8 cellular contexts compared by ENCODE assay signal in the genomic region with DNA sequence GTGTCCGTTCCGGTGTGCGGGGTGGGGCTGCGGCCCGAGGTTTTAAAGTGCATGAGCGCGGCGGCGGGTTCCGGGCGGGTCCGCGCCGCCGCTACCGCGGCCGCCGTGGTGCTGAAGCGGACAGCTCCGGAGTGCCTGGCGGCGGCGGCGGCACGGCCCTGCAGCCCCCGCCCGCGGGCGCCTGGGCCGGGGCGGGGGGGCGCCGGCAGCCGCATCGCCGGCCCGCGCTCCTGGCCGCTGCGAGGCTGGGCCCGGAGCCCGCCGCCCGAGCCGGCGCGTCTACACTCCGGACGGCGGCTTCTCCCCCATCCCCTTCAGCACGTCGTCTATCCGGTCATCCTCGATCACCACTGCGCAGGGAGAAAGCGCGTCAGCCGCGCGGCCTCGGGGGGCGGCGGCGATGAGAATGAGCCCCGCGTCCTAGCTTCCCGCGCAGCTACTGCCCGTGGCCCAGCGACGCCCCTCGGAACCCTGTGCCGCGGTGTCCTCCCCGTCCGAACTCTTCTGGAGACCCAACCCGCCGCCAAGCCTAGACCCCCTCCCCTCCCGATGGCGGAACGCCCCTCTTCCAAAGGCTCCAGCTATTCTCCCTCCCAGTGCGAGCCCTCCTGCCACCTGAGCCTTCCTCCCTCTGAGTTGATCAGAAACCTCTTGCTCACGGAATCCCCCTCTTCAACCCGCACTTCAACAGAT. TPM values are rescaled to one million over a fixed set of nuclear protein-coding genes. Genes with fewer than 3 reads are reported as not detected.
DNase-seq lines count a peak whose midpoint lies in the region; ATAC-seq, FAIRE-seq and TF ChIP-seq lines count a peak whose summit lies in the region.

No MANE protein-coding gene starts in this region.

- H3K27ac ChIP-seq in KMS-11 = no peak overlapping the region
- H3K27ac ChIP-seq in naive thymus-derived CD4-positive, alpha-beta T cell (ENCODE audit: low read depth, low read length) = no peak overlapping the region

- peaks cover 0 to 15% (median 5%) of the 10 kb centered on the region in 5 donors for H3K36me3 Mint-ChIP-seq in naive thymus-derived CD4-positive, alpha-beta T cell

- H3K9ac ChIP-seq in KMS-11 = no peak overlapping the region

- H3K36me3 ChIP-seq in KMS-11 (ENCODE audit: insufficient read depth) = no peaks in the 10 kb centered on the region
- no peaks in the 10 kb centered on the region for H3K36me3 ChIP-seq in naive thymus-derived CD4-positive, alpha-beta T cell (ENCODE audit: control insufficient read depth in 2 of 3, insufficient read depth in 3 of 3, low read length in 3 of 3)

- TF ChIP-seq CTCF in KMS-11 (conservative IDR thresholded peaks at IDR 0.05; ENCODE audit: low read depth, low read length) (no peak), D721Med (IDR thresholded peaks at IDR 0.05; ENCODE audit: insufficient read depth, missing control alignments) (no peak)

- H4K20me1 ChIP-seq in KMS-11 (ENCODE audit: insufficient read depth) = no peaks in the 10 kb centered on the region

- H3K4me2 ChIP-seq in KMS-11 = peak overlapping the region; percentile 97

- H2AFZ ChIP-seq in KMS-11 (ENCODE audit: low read depth) = 0 out of 2 replicates have a peak overlapping the region, but pooled peaks have one; percentile 66

- peak overlapping the region in 1 of 9 donors; percentile 10 for H3K27ac Mint-ChIP-seq in naive thymus-derived CD4-positive, alpha-beta T cell

- peaks cover 19 to 27% (median 21%) of the 10 kb centered on the region in 7 donors for H3K4me1 Mint-ChIP-seq in naive thymus-derived CD4-positive, alpha-beta T cell

- POLR2A ChIA-PET in naive thymus-derived CD4-positive, alpha-beta T cell (lab: Charles Lee) = no interaction called here

- no peaks in the 10 kb centered on the region for H3K79me2 ChIP-seq in KMS-11 (ENCODE audit: insufficient read depth, low read depth)

- peak; percentile 80 for ATAC-seq in naive thymus-derived CD4-positive, alpha-beta T cell
- ATAC-seq in GM21423 (IDR thresholded peaks at IDR 0.05; ENCODE audit: unreplicated experiment) = no peak

- TF ChIP-seq POLR2A in erythroblast (IDR thresholded peaks at IDR 0.05; ENCODE audit: low read length) = no peak

- H3K27me3 Mint-ChIP-seq in naive thymus-derived CD4-positive, alpha-beta T cell = peaks cover 28 to 48% (median 30%) of the 10 kb centered on the region in 5 donors

- DNase-seq in D341Med (ENCODE audit: low spot score) (peak; percentile 62), erythroblast (lab: John Stamatoyannopoulos, UW) (peak; percentile 49 to 64), D721Med (ENCODE audit: insufficient read length, low spot score) (no peak), NCI-H2196 (lab: John Stamatoyannopoulos, UW; ENCODE audit: unreplicated experiment) (no peak)
- DNase-seq in activated CD4-positive, alpha-beta T cell treated with anti-CD3 and anti-CD28 coated beads, Interleukin-2, amount 50 U/mL, for 48 hours = peak; percentile 37 to 38
- peak in 8 of 9 donors; percentile 21 to 62 (median 38) for DNase-seq in naive thymus-derived CD4-positive, alpha-beta T cell

- peak overlapping the region; percentile 76 to 98 (median 82) for H3K4me3 Mint-ChIP-seq in naive thymus-derived CD4-positive, alpha-beta T cell

- peaks cover 6% of the 10 kb centered on the region for H3K27me3 ChIP-seq in KMS-11 (ENCODE audit: insufficient read depth, low read depth)
- peaks cover 0 to 13% of the 10 kb centered on the region in 2 donors for H3K27me3 ChIP-seq in naive thymus-derived CD4-positive, alpha-beta T cell (ENCODE audit: control insufficient read depth in 2 of 2, insufficient read depth in 2 of 2, low read length in 2 of 2)

- no peak for FAIRE-seq in D721Med (lab: Jason Lieb, UNC)

- H3K9me3 ChIP-seq in naive thymus-derived CD4-positive, alpha-beta T cell (ENCODE audit: control insufficient read depth in 2 of 3, low read length in 3 of 3) = no peaks in the 10 kb centered on the region

- peaks cover 8% of the 10 kb centered on the region for H3K4me1 ChIP-seq in KMS-11 (ENCODE audit: low read depth, poor library complexity, severe bottlenecking)
- peaks cover 15 to 20% of the 10 kb centered on the region in 2 donors for H3K4me1 ChIP-seq in naive thymus-derived CD4-positive, alpha-beta T cell (ENCODE audit: control insufficient read depth in 2 of 2, insufficient read depth in 2 of 2, low read length in 2 of 2)

- H3K4me3 ChIP-seq in KMS-11 (IDR thresholded peaks at IDR 0.05; ENCODE audit: insufficient read depth, low read depth, low read length) = no peak overlapping the region
- H3K4me3 ChIP-seq in naive thymus-derived CD4-positive, alpha-beta T cell (ENCODE audit: low read length) = peak overlapping the region; percentile 35

- intact Hi-C loops in naive thymus-derived CD4-positive, alpha-beta T cell (cut with micrococcal nuclease) = loop anchor here (1.0 to 5.0 kb wide), 4 partner anchors 10 to 39 kb away; a partner anchor contains a TSS

- H3K9me3 Mint-ChIP-seq in naive thymus-derived CD4-positive, alpha-beta T cell = peaks cover 0 to 4% (median 0%) of the 10 kb centered on the region in 11 donors

- CTCF ChIA-PET in naive thymus-derived CD4-positive, alpha-beta T cell (lab: Charles Lee) = interaction anchor here (2.2 kb wide), 1 partner anchor 10 kb away, joined by 6 read pairs; a partner anchor contains a TSS

RNA-seq across cellular contexts. Expression of a gene that starts 1.3 kb away (rescaled TPM):
- not detected for total RNA-seq in naive thymus-derived CD4-positive, alpha-beta T cell
- not detected for polyA plus RNA-seq in naive thymus-derived CD4-positive, alpha-beta T cell

RNA-seq across cellular contexts. Expression of a gene that starts 10.6 kb away (rescaled TPM):
- 1 to 10 TPM in 4 of 5 experiments, under 1 TPM in 1; 0.27 to 6.6 (median 2.2) TPM for total RNA-seq in naive thymus-derived CD4-positive, alpha-beta T cell
- polyA plus RNA-seq in naive thymus-derived CD4-positive, alpha-beta T cell = 1 to 10 TPM; 2.4 to 4.4 TPM

RNA-seq across cellular contexts. Expression of a gene that starts 11.3 kb away (rescaled TPM):
- 10 to 100 TPM; 19.4 to 51.0 (median 39.1) TPM for total RNA-seq in naive thymus-derived CD4-positive, alpha-beta T cell
- polyA plus RNA-seq in naive thymus-derived CD4-positive, alpha-beta T cell = 10 to 100 TPM; 51.6 to 80.3 TPM

RNA-seq across cellular contexts. Expression of a gene that starts 15.8 kb away (rescaled TPM):
- total RNA-seq in naive thymus-derived CD4-positive, alpha-beta T cell = not detected
- polyA plus RNA-seq in naive thymus-derived CD4-positive, alpha-beta T cell = not detected

RNA-seq across cellular contexts. Expression of a gene that starts 30.6 kb away (rescaled TPM):
- total RNA-seq in naive thymus-derived CD4-positive, alpha-beta T cell = not detected
- not detected for polyA plus RNA-seq in naive thymus-derived CD4-positive, alpha-beta T cell

Comparison
In these comparisons a context has a peak if more than half of its experiments do, and no peak if none do; other contexts are left out.
1. DNase-seq: peak in D341Med (single experiment), activated CD4-positive, alpha-beta T cell treated with anti-CD3 and anti-CD28 coated beads, Interleukin-2, amount 50 U/mL, for 48 hours (2 of 2), erythroblast (2 of 2) and naive thymus-derived CD4-positive, alpha-beta T cell (8 of 9); none in D721Med (single experiment) and NCI-H2196 (single experiment).